Comparison of ENCODE assay signal across 17 cellular contexts in the genomic region with DNA sequence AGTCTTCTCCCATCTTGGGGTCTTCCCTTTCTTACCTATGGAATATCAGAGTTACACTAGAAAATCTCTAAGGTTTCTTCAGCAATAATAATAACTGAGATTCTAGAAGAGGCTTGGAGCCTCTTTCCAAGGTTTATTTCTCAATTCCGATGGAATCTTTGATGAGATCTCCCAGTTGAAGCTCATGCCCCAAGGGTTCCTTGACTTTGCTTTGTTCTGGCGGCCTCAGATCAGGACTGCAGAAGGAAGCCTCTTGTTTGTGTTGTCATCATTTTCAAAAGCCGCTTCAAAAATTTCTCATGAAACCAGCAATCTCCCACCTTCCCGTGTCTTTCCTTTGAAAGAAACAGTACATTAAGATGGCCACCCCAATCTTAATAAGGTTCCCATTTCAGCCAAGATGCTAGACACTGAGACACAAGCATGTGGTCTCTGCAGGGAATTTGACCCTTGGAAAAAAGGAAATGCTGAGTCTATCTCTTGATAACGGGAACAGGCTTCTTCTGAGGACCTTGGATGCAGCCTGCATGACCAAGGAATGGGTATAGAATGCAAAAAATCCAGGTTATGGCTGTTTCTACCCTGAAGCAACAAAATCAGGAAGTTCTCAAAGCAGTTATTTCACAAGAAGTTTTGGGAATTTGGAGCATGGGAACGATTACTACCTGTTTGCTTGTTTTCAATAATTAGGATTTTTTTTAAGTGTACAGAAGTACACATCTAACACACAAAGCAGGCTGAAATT.
"Had no signal": no experiment of that assay in that cellular context is flagged by ENCODE, and none has a peak within 500 bp of the region (broad histone marks: within the 10 kb centered on the region; RNA-seq: fewer than 3 reads in every experiment).

No MANE protein-coding gene starts in this region.

- ATAC-seq: HepG2, Panc1, PC-3, SK-N-SH treated with all-trans-retinoic acid at 6 μM for 48 hours had no signal

- H3K27ac ChIP-seq: RWPE1 had no signal

- H3K4me3 ChIP-seq: MG63 had no signal

- H3K36me3 ChIP-seq: MG63 had no signal

- DNase-seq: IMR-90, MG63, NCI-H1092 treated with DMSO at 0.1 percent for 48 hours, NCI-H1436, NCI-H187, NCI-H2029, NCI-H2171 treated with DMSO at 0.1 percent for 48 hours, NCI-H524, NCI-H526 treated with DMSO at 0.1 percent for 48 hours, NCI-H748 treated with DMSO at 0.1 percent for 48 hours, PC-3, SHP77, T-helper 1 cell had no signal

- H3K9me3 ChIP-seq: MG63 had no signal
